25 cellular contexts compared by ENCODE assay signal in genomic region chr9:96412174-96412913, GRCh38. TPM values are rescaled to one million over a fixed set of nuclear protein-coding genes. Genes with fewer than 3 reads are reported as not detected.
A peak's percentile ranks its signal among the peaks of the same experiment; 100 is the strongest.
DNase-seq lines count a peak whose midpoint lies in the region; ATAC-seq, FAIRE-seq and TF ChIP-seq lines count a peak whose summit lies in the region.
"Had no signal": no experiment of that assay in that cellular context is flagged by ENCODE, and none has a peak within 500 bp of the region (broad histone marks: within the 10 kb centered on the region; RNA-seq: fewer than 3 reads in every experiment).

No MANE protein-coding gene starts in this region.

- H3K27ac ChIP-seq in Karpas-422 (ENCODE audit: low read length): peak overlapping the region; percentile 95
- H3K27ac ChIP-seq in GM12878 (ENCODE audit: control insufficient read depth, insufficient read depth): peak overlapping the region; percentile 78; the same call in 1 of the 2 replicates
- H3K27ac ChIP-seq: C4-2B, foreskin keratinocyte, HL-60 had no signal

- POLR2A ChIA-PET in GM12878 (lab: Charles Lee): interaction anchor here (0.6 to 2.2 kb wide), 5 partner anchors 95 to 1577 kb away, joined by 3 to 8 read pairs (median 4); no protein-coding TSS in a partner anchor

- no peaks in the 10 kb centered on the region for H3K9me3 ChIP-seq in Karpas-422 (ENCODE audit: low read length)
- H3K9me3 ChIP-seq in GM12878 (replicated peaks; ENCODE audit: control insufficient read depth, insufficient read depth, low read length): no peaks in the 10 kb centered on the region
- H3K9me3 ChIP-seq: left lung, MG63, sigmoid colon, upper lobe of left lung had no signal

- 62% methylated on average over 6 of the region's 8 CpGs for WGBS in GM12878 (ENCODE audit: insufficient coverage, insufficient replicate concordance, low lambda C conversion rate, missing lambda C conversion rate)

- no peak for TF ChIP-seq POLR2A in GM12878 (IDR thresholded peaks at IDR 0.05; ENCODE audit: low read depth, low read length)

- SMC1A ChIA-PET in GM12878 (lab: Charles Lee; ENCODE audit: uncharacterized antibody, unreplicated experiment): interaction anchor here (0.9 to 2.4 kb wide), 8 partner anchors 13 to 147 kb away, joined by 3 to 15 read pairs (median 5); partner anchors contain the start of genes HABP4 and SLC35D2

- CTCF ChIA-PET in GM12878 (lab: Yijun Ruan, JAX): interaction anchor here (0.6 to 2.8 kb wide), 5 partner anchors 30 to 985 kb away, joined by 3 to 9 read pairs (median 4); partner anchors contain the start of gene HABP4

- RAD21 ChIA-PET in GM12878 (lab: Charles Lee; ENCODE audit: unreplicated experiment): interaction anchor here (0.8 to 3.1 kb wide), 5 partner anchors 14 to 85 kb away, joined by 3 to 12 read pairs (median 8); partner anchors contain the start of gene HABP4

- intact Hi-C loops in GM12878 (cut with micrococcal nuclease; ENCODE audit: unreplicated experiment): loop anchor here (10.0 kb wide), 1 partner anchor 152 kb away; no protein-coding TSS in a partner anchor

- H2AFZ ChIP-seq in Karpas-422 (ENCODE audit: low read length): no peak overlapping the region
- no peak overlapping the region for H2AFZ ChIP-seq in GM12878 (ENCODE audit: control insufficient read depth, low read depth, low read length)

- no peak for TF ChIP-seq RAD21 in GM12878 (IDR thresholded peaks at IDR 0.05; ENCODE audit: insufficient read depth, low read depth, low read length)

- no peak for ATAC-seq in activated T-cell treated with anti-CD3 and anti-CD28 coated beads, Interleukin-2, amount 50 U/mL, for 72 hours (replicated peaks in 1 of 2)
- ATAC-seq in GM12878: no peak
- ATAC-seq in stimulated activated memory B cell treated with anti-CD40 and anti-IgM and Interleukin-4, amounts not matched to agents 10 μg/mL and 1 μg/mL and 100 μg/mL, for 72 hours: no peak
- ATAC-seq: foreskin keratinocyte, left lung had no signal

- no peak for TF ChIP-seq EP300 in GM12878 (IDR thresholded peaks at IDR 0.05; ENCODE audit: borderline replicate concordance in 1 of 2, control insufficient read depth in 1 of 2, low read depth in 2 of 2, low read length in 2 of 2)

- H3K27me3 ChIP-seq in Karpas-422 (ENCODE audit: low read length) (no peaks in the 10 kb centered on the region), GM12878 (replicated peaks in 1 of 2; ENCODE audit: control insufficient read depth in 2 of 2, insufficient read depth in 2 of 2, low read length in 1 of 2) (no peaks in the 10 kb centered on the region)
- H3K27me3 ChIP-seq: foreskin keratinocyte, left lung, MG63, sigmoid colon, upper lobe of left lung had no signal

- H3K9ac ChIP-seq in Karpas-422 (ENCODE audit: low read length): no peak overlapping the region
- no peak overlapping the region for H3K9ac ChIP-seq in GM12878 (ENCODE audit: control insufficient read depth, insufficient read depth, low read length)

- peaks cover 66% of the 10 kb centered on the region for H3K4me1 Mint-ChIP-seq in activated T-cell treated with anti-CD3 and anti-CD28 coated beads, Interleukin-2, amount 50 U/mL, for 72 hours (ENCODE audit: low read depth)
- H3K4me1 Mint-ChIP-seq in stimulated activated memory B cell treated with anti-CD40 and anti-IgM and Interleukin-4, amounts not matched to agents 10 μg/mL and 1 μg/mL and 100 μg/mL, for 72 hours: peaks cover 38% of the 10 kb centered on the region

- H3K27me3 Mint-ChIP-seq in activated T-cell treated with anti-CD3 and anti-CD28 coated beads, Interleukin-2, amount 50 U/mL, for 72 hours (ENCODE audit: low read depth): no peaks in the 10 kb centered on the region
- H3K27me3 Mint-ChIP-seq in stimulated activated memory B cell treated with anti-CD40 and anti-IgM and Interleukin-4, amounts not matched to agents 10 μg/mL and 1 μg/mL and 100 μg/mL, for 72 hours: no peaks in the 10 kb centered on the region

- H4K20me1 ChIP-seq in Karpas-422 (ENCODE audit: insufficient read depth, low read depth, low read length): peaks cover 7% of the 10 kb centered on the region; the same call in 1 of the 2 replicates
- no peaks in the 10 kb centered on the region for H4K20me1 ChIP-seq in GM12878 (ENCODE audit: control insufficient read depth, insufficient read depth)

- TF ChIP-seq CTCF in GM12878 (IDR thresholded peaks at IDR 0.05 in 2 of 3, conservative IDR thresholded peaks at IDR 0.05 in 1 of 3; ENCODE audit: control insufficient read depth in 2 of 3, extremely low read depth in 1 of 3, insufficient read depth in 1 of 3, low read depth in 3 of 3, low read length in 3 of 3): no peak

- in situ Hi-C loops in GM12878 (cut with MboI): loop anchor here (10.0 to 25.0 kb wide), 2 partner anchors 1092 to 1225 kb away; partner anchors contain the start of genes NCBP1, TMOD1 and TSTD2

- peak overlapping the region; percentile 57 for H3K4me2 ChIP-seq in Karpas-422 (ENCODE audit: low read depth, low read length, poor library complexity, severe bottlenecking)
- H3K4me2 ChIP-seq in GM12878 (ENCODE audit: control insufficient read depth, insufficient read depth): peak overlapping the region; percentile 98; the same call in 1 of the 2 replicates

- H3K9me3 Mint-ChIP-seq in activated T-cell treated with anti-CD3 and anti-CD28 coated beads, Interleukin-2, amount 50 U/mL, for 72 hours: no peaks in the 10 kb centered on the region
- no peaks in the 10 kb centered on the region for H3K9me3 Mint-ChIP-seq in stimulated activated memory B cell treated with anti-CD40 and anti-IgM and Interleukin-4, amounts not matched to agents 10 μg/mL and 1 μg/mL and 100 μg/mL, for 72 hours

- peaks cover 9 to 12% of the 10 kb centered on the region in 2 donors for H3K36me3 Mint-ChIP-seq in activated T-cell treated with anti-CD3 and anti-CD28 coated beads, Interleukin-2, amount 50 U/mL, for 72 hours (ENCODE audit: insufficient read depth in 2 of 2)
- H3K36me3 Mint-ChIP-seq in stimulated activated memory B cell treated with anti-CD40 and anti-IgM and Interleukin-4, amounts not matched to agents 10 μg/mL and 1 μg/mL and 100 μg/mL, for 72 hours: peaks cover 2% of the 10 kb centered on the region

- no TSS peak for BruUV-seq in GM12878 (replicated peaks; lab: Mats Ljungman, UMichigan)

- H3K36me3 ChIP-seq in Karpas-422 (ENCODE audit: insufficient read depth, low read length) (peaks cover 19% of the 10 kb centered on the region; the same call in 1 of the 2 replicates), GM12878 (ENCODE audit: control insufficient read depth in 2 of 2, insufficient read depth in 2 of 2, low read length in 1 of 2) (no peaks in the 10 kb centered on the region; a peak in 2 of 4 replicates)
- H3K36me3 ChIP-seq: left lung, sigmoid colon, upper lobe of left lung had no signal

- FAIRE-seq in GM12878 (lab: Jason Lieb, UNC): no peak
- FAIRE-seq: astrocyte, GM18507 had no signal

- peaks cover 44% of the 10 kb centered on the region for H3K4me1 ChIP-seq in Karpas-422 (ENCODE audit: low read length)
- H3K4me1 ChIP-seq in GM12878 (ENCODE audit: control insufficient read depth, insufficient read depth, low read length): peaks cover 20% of the 10 kb centered on the region

- peak overlapping the region; percentile 75 for H3K27ac Mint-ChIP-seq in activated T-cell treated with anti-CD3 and anti-CD28 coated beads, Interleukin-2, amount 50 U/mL, for 72 hours
- peak overlapping the region; percentile 78 for H3K27ac Mint-ChIP-seq in stimulated activated memory B cell treated with anti-CD40 and anti-IgM and Interleukin-4, amounts not matched to agents 10 μg/mL and 1 μg/mL and 100 μg/mL, for 72 hours
- H3K27ac Mint-ChIP-seq: nephron progenitor cell had no signal

- H3K4me3 ChIP-seq in Karpas-422 (ENCODE audit: low read length): no peak overlapping the region
- no peak overlapping the region for H3K4me3 ChIP-seq in GM12878
- H3K4me3 ChIP-seq: left lung, MG63, sigmoid colon, upper lobe of left lung had no signal

- H3K4me3 Mint-ChIP-seq in activated T-cell treated with anti-CD3 and anti-CD28 coated beads, Interleukin-2, amount 50 U/mL, for 72 hours: peak overlapping the region in 1 of 2 donors; percentile 64
- H3K4me3 Mint-ChIP-seq in stimulated activated memory B cell treated with anti-CD40 and anti-IgM and Interleukin-4, amounts not matched to agents 10 μg/mL and 1 μg/mL and 100 μg/mL, for 72 hours: no peak overlapping the region
- H3K4me3 Mint-ChIP-seq: nephron progenitor cell had no signal

- DNase-seq in activated T-cell treated with anti-CD3 and anti-CD28 coated beads, Interleukin-2, amount 50 U/mL, for 72 hours: no peak
- DNase-seq in activated T-cell treated with anti-CD3 and anti-CD28 coated beads for 4 hours (no peak), Karpas-422 (no peak), GM12878 (ENCODE audit: low read depth, low spot score) (peak; percentile 63), cerebellar nuclear complex (lab: John Stamatoyannopoulos, UW) (no peak), midbrain (lab: John Stamatoyannopoulos, UW) (no peak)
- DNase-seq in NK-92 treated with Interleukin-12 subunit alpha and Interleukin-12 subunit beta, amount 100 ng/mL, for 24 hours (lab: John Stamatoyannopoulos, UW): no peak
- DNase-seq: ACHN; activated CD4-positive, alpha-beta T cell treated with anti-CD3 and anti-CD28 coated beads for 1 hour; activated gamma-delta T cell treated with Interleukin-2 at 50 U/mL for 16 hours; central memory CD4-positive, alpha-beta T cell; foreskin keratinocyte; left lung; MG63; NCI-H1417 treated with DMSO at 0.1 percent for 48 hours; NCI-H510A; nephron progenitor cell; sigmoid colon; stimulated activated CD8-positive, alpha-beta memory T cell treated with anti-CD3 and anti-CD28 coated beads, Interleukin-4, amount 100 ng/mL, for 48 hours; upper lobe of left lung had no signal

- H3K79me2 ChIP-seq in Karpas-422 (ENCODE audit: low read length): peaks cover 91% of the 10 kb centered on the region
- peaks cover 65% of the 10 kb centered on the region for H3K79me2 ChIP-seq in GM12878 (ENCODE audit: control insufficient read depth, insufficient read depth, low read length)

- H3K9me2 ChIP-seq in Karpas-422 (replicated peaks; ENCODE audit: insufficient read depth, low read length): no peaks in the 10 kb centered on the region

RNA-seq across cellular contexts. Expression of gene ZNF367, which starts 5.8 kb away (rescaled TPM):
- total RNA-seq in activated T-cell treated with anti-CD3 and anti-CD28 coated beads, Interleukin-2, amount 50 U/mL, for 72 hours: 10 to 100 TPM; 22.6 to 24.7 TPM
- total RNA-seq in Karpas-422 (2014; rRNA removed; shearing (Covaris generic); ENCODE audit: low replicate concordance): 5.5 and 6.8 TPM in 2 replicates
- 9.3 and 9.5 TPM in 2 replicates for total RNA-seq in GM12878 (2013; cell fraction: nucleolus; rRNA removed)
- 16.3 and 17.8 TPM in 2 replicates for total RNA-seq in GM12878 (2014; rRNA removed)
- total RNA-seq in GM12878 (2014; rRNA removed; fragmentation: Illumina TruSeq; extraction: Trizol): 15.5 and 15.6 TPM in 2 replicates
- 14.3 and 15.7 TPM in 2 replicates for total RNA-seq in GM12878 (2021)
- polyA plus RNA-seq in GM12878 (2011; ENCODE audit: low read depth): 3.8 TPM
- 10.2 and 14.5 TPM in 2 replicates for polyA plus RNA-seq in GM12878 (2011; rRNA removed)
- polyA plus RNA-seq in GM12878 (2011; cell fraction: cytosol; rRNA removed): 4.3 and 4.9 TPM in 2 replicates
- 5.7 and 6.0 TPM in 2 replicates for polyA plus RNA-seq in GM12878 (2011; cell fraction: nucleus; rRNA removed)
- polyA plus RNA-seq in GM12878 (2012): 5.4 and 8.0 TPM in 2 replicates
- 13.3 and 14.7 TPM in 2 replicates for polyA plus RNA-seq in GM12878 (2014; fragmentation: Illumina TruSeq; extraction: Trizol)
- polyA plus RNA-seq in GM12878 (2014; fragmentation: Nextera tagmentation; extraction: Ambion mirVana): 1 to 10 TPM; 3.9 to 5.5 TPM
- 9.8 and 12.0 TPM in 2 replicates for polyA plus RNA-seq in GM12878 (2014; rRNA removed)
- polyA plus RNA-seq in GM12878 (2016; fragmentation: Nextera tagmentation; extraction: Ambion mirVana): 1 to 10 TPM; 2.9 to 6.2 TPM
- polyA minus RNA-seq in GM12878 (2011; rRNA and poly(A)+ RNA removed): 4.0 and 5.5 TPM in 2 replicates
- 4.9 and 5.6 TPM in 2 replicates for polyA minus RNA-seq in GM12878 (2011; cell fraction: cytosol; rRNA and poly(A)+ RNA removed)
- 3.0 and 5.5 TPM in 2 replicates for polyA minus RNA-seq in GM12878 (2011; cell fraction: nucleus; rRNA and poly(A)+ RNA removed)

RNA-seq across cellular contexts. Expression of gene SLC35D2, which starts 28.8 kb away (rescaled TPM):
- total RNA-seq in activated T-cell treated with anti-CD3 and anti-CD28 coated beads, Interleukin-2, amount 50 U/mL, for 72 hours: 10 to 100 TPM in 1 of 2 donors, 1 to 10 TPM in 1; 5.4 to 14.0 TPM
- total RNA-seq in Karpas-422 (2014; rRNA removed; shearing (Covaris generic); ENCODE audit: low replicate concordance): 0.51 and 1.9 TPM in 2 replicates
- 9.0 and 9.9 TPM in 2 replicates for total RNA-seq in GM12878 (2013; cell fraction: nucleolus; rRNA removed)
- 3.6 and 4.4 TPM in 2 replicates for total RNA-seq in GM12878 (2014; rRNA removed)
- 5.2 and 5.5 TPM in 2 replicates for total RNA-seq in GM12878 (2014; rRNA removed; fragmentation: Illumina TruSeq; extraction: Trizol)
- total RNA-seq in GM12878 (2021): 6.1 and 6.5 TPM in 2 replicates
- polyA plus RNA-seq in GM12878 (2011; ENCODE audit: low read depth): 6.9 TPM
- polyA plus RNA-seq in GM12878 (2011; rRNA removed): 0.99 and 1.4 TPM in 2 replicates
- 0.42 and 0.61 TPM in 2 replicates for polyA plus RNA-seq in GM12878 (2011; cell fraction: cytosol; rRNA removed)
- 0.51 and 0.61 TPM in 2 replicates for polyA plus RNA-seq in GM12878 (2011; cell fraction: nucleus; rRNA removed)
- 9.5 and 10.8 TPM in 2 replicates for polyA plus RNA-seq in GM12878 (2012)
- 6.3 TPM in 2 replicates for polyA plus RNA-seq in GM12878 (2014; fragmentation: Illumina TruSeq; extraction: Trizol)
- 1 to 10 TPM; 1.3 to 3.3 TPM for polyA plus RNA-seq in GM12878 (2014; fragmentation: Nextera tagmentation; extraction: Ambion mirVana)
- polyA plus RNA-seq in GM12878 (2014; rRNA removed): 2.8 and 6.0 TPM in 2 replicates
- 1 to 10 TPM in 1 of 2 experiments, under 1 TPM in 1; 0.64 to 3.2 TPM for polyA plus RNA-seq in GM12878 (2016; fragmentation: Nextera tagmentation; extraction: Ambion mirVana)
- polyA minus RNA-seq in GM12878 (2011; rRNA and poly(A)+ RNA removed): 0.66 and 1.3 TPM in 2 replicates
- not detected in 2 replicates for polyA minus RNA-seq in GM12878 (2011; cell fraction: cytosol; rRNA and poly(A)+ RNA removed)
- not detected in 2 replicates for polyA minus RNA-seq in GM12878 (2011; cell fraction: nucleus; rRNA and poly(A)+ RNA removed)

RNA-seq across cellular contexts. Expression of gene HABP4, which starts 37.6 kb away (rescaled TPM):
- 10 to 100 TPM; 13.4 to 17.5 TPM for total RNA-seq in activated T-cell treated with anti-CD3 and anti-CD28 coated beads, Interleukin-2, amount 50 U/mL, for 72 hours
- total RNA-seq in Karpas-422 (2014; rRNA removed; shearing (Covaris generic); ENCODE audit: low replicate concordance): 1.8 and 7.3 TPM in 2 replicates
- 4.0 and 4.4 TPM in 2 replicates for total RNA-seq in GM12878 (2013; cell fraction: nucleolus; rRNA removed)
- total RNA-seq in GM12878 (2014; rRNA removed): 10.7 and 12.3 TPM in 2 replicates
- 13.1 and 13.6 TPM in 2 replicates for total RNA-seq in GM12878 (2014; rRNA removed; fragmentation: Illumina TruSeq; extraction: Trizol)
- 13.6 and 13.7 TPM in 2 replicates for total RNA-seq in GM12878 (2021)
- polyA plus RNA-seq in GM12878 (2011; ENCODE audit: low read depth): 2.1 TPM
- polyA plus RNA-seq in GM12878 (2011; rRNA removed): 6.8 and 9.2 TPM in 2 replicates
- polyA plus RNA-seq in GM12878 (2011; cell fraction: cytosol; rRNA removed): 3.8 and 4.2 TPM in 2 replicates
- polyA plus RNA-seq in GM12878 (2011; cell fraction: nucleus; rRNA removed): 3.4 and 3.9 TPM in 2 replicates
- polyA plus RNA-seq in GM12878 (2012): 2.8 and 2.9 TPM in 2 replicates
- 12.5 and 13.2 TPM in 2 replicates for polyA plus RNA-seq in GM12878 (2014; fragmentation: Illumina TruSeq; extraction: Trizol)
- polyA plus RNA-seq in GM12878 (2014; fragmentation: Nextera tagmentation; extraction: Ambion mirVana): 1 to 10 TPM; 4.4 to 5.7 TPM
- polyA plus RNA-seq in GM12878 (2014; rRNA removed): 14.7 and 15.1 TPM in 2 replicates
- 10 to 100 TPM in 1 of 2 experiments, 1 to 10 TPM in 1; 1.6 to 15.4 TPM for polyA plus RNA-seq in GM12878 (2016; fragmentation: Nextera tagmentation; extraction: Ambion mirVana)
- polyA minus RNA-seq in GM12878 (2011; rRNA and poly(A)+ RNA removed): 1.2 and 2.1 TPM in 2 replicates
- 1.2 and 1.3 TPM in 2 replicates for polyA minus RNA-seq in GM12878 (2011; cell fraction: cytosol; rRNA and poly(A)+ RNA removed)
- 0.97 and 1.1 TPM in 2 replicates for polyA minus RNA-seq in GM12878 (2011; cell fraction: nucleus; rRNA and poly(A)+ RNA removed)
